ENCODE assay signal across 39 cellular contexts in the genomic region with DNA sequence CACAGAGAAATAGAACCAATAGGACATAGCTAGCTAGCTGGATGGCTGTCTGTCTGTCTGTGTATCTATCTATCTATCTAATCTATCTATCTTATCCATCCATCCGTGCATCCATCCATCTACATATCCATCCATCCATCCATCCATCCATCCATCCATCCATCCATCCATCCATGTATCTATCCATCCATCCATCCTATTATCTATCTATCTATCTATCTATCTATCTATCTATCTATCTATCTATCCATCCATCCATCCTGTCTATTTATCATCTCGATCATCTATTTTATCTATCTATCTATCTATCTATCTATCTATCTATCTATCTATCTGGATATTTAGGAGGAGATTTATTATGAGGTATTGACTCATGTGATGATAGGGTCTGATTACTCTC.
"Had no signal": no experiment of that assay in that cellular context is flagged by ENCODE, and none has a peak within 500 bp of the region (broad histone marks: within the 10 kb centered on the region; RNA-seq: fewer than 3 reads in every experiment).

No MANE protein-coding gene starts in this region.

- H3K4me1 Mint-ChIP-seq: activated naive CD4-positive, alpha-beta T cell treated with anti-CD3 and anti-CD28 coated beads, Interleukin-2, amount 10 ng/mL, durations not matched to agents 7 days and 5 days; activated naive CD4-positive, alpha-beta T cell treated with anti-CD3 and anti-CD28 coated beads, Interleukin-2, amount 50 U/mL, for 24 hours; activated naive CD8-positive, alpha-beta T cell treated with anti-CD3 and anti-CD28 coated beads for 36 hours; activated naive CD8-positive, alpha-beta T cell treated with anti-CD3 and anti-CD28 coated beads, Interleukin-2, amount 10 ng/mL, durations not matched to agents 7 days and 5 days; activated naive CD8-positive, alpha-beta T cell treated with anti-CD3 and anti-CD28 coated beads, Interleukin-2, amount 50 U/mL, for 24 hours; activated T-helper 17 cell treated with anti-CD3 and anti-CD28 coated beads, Interleukin-2, amount 50 U/mL, for 72 hours; brain; central memory CD8-positive, alpha-beta T cell had no signal

- H3K27ac Mint-ChIP-seq: activated naive CD4-positive, alpha-beta T cell treated with anti-CD3 and anti-CD28 coated beads for 36 hours; activated naive CD4-positive, alpha-beta T cell treated with anti-CD3 and anti-CD28 coated beads, Interleukin-2, amount 10 ng/mL, durations not matched to agents 7 days and 5 days; activated naive CD4-positive, alpha-beta T cell treated with anti-CD3 and anti-CD28 coated beads, Interleukin-2, amount 50 U/mL, for 24 hours; activated naive CD4-positive, alpha-beta T cell treated with anti-CD3 and anti-CD28 coated beads, Interleukin-2, amount 50 U/mL, for 72 hours; activated naive CD8-positive, alpha-beta T cell; activated naive CD8-positive, alpha-beta T cell treated with anti-CD3 and anti-CD28 coated beads for 36 hours; activated naive CD8-positive, alpha-beta T cell treated with anti-CD3 and anti-CD28 coated beads, Interleukin-2, amount 10 ng/mL, durations not matched to agents 7 days and 5 days; activated naive CD8-positive, alpha-beta T cell treated with anti-CD3 and anti-CD28 coated beads, Interleukin-2, amount 50 U/mL, for 24 hours; activated T-cell treated with anti-CD3 and anti-CD28 coated beads, Interleukin-2, amount 50 U/mL, for 24 hours; activated T-helper 1 cell treated with anti-CD3 and anti-CD28 coated beads, Interleukin-12 subunit alpha, Interleukin-12 subunit beta, Interleukin-2, Interleukin-4 antibody, amounts not matched to agents 30 ng/mL and 10 ng/mL and 1 ng/mL, durations not matched to agents 14 hours and 24 hours and 36 hours; activated T-helper 17 cell treated with anti-CD3 and anti-CD28 coated beads, Interleukin-2, amount 50 U/mL, for 72 hours; activated T-helper 2 cell treated with anti-CD3 and anti-CD28 coated beads, Interferon-gamma antibody, Interleukin-2, Interleukin-4, amounts not matched to agents 10 μg/mL and 5 μg/mL and 100 μg/mL, durations not matched to agents 14 hours and 24 hours and 36 hours; brain had no signal

- H3K36me3 Mint-ChIP-seq: activated naive CD4-positive, alpha-beta T cell treated with anti-CD3 and anti-CD28 coated beads, Interleukin-2, amount 10 ng/mL, durations not matched to agents 7 days and 5 days; activated naive CD4-positive, alpha-beta T cell treated with anti-CD3 and anti-CD28 coated beads, Interleukin-2, amount 50 U/mL, for 24 hours; activated naive CD4-positive, alpha-beta T cell treated with anti-CD3 and anti-CD28 coated beads, Interleukin-2, amount 50 U/mL, for 72 hours; activated naive CD8-positive, alpha-beta T cell; activated naive CD8-positive, alpha-beta T cell treated with anti-CD3 and anti-CD28 coated beads for 36 hours; activated naive CD8-positive, alpha-beta T cell treated with anti-CD3 and anti-CD28 coated beads, Interleukin-2, amount 10 ng/mL, durations not matched to agents 7 days and 5 days; brain had no signal

- FAIRE-seq: astrocyte, bronchial epithelial cell, colon had no signal

- H3K4me1 ChIP-seq: adrenal gland, ascending aorta, body of pancreas, breast epithelium, colonic mucosa had no signal

- H3K9me3 ChIP-seq: adrenal gland, ascending aorta, body of pancreas, breast epithelium, colonic mucosa had no signal

- H3K27me3 ChIP-seq: adrenal gland, ascending aorta, body of pancreas, brain microvascular endothelial cell, breast epithelium, cardiac muscle cell, colonic mucosa had no signal

- H3K9me3 Mint-ChIP-seq: activated naive CD4-positive, alpha-beta T cell treated with anti-CD3 and anti-CD28 coated beads for 36 hours; activated naive CD4-positive, alpha-beta T cell treated with anti-CD3 and anti-CD28 coated beads, Interleukin-2, amount 10 ng/mL, durations not matched to agents 7 days and 5 days; activated naive CD4-positive, alpha-beta T cell treated with anti-CD3 and anti-CD28 coated beads, Interleukin-2, amount 50 U/mL, for 24 hours; activated naive CD4-positive, alpha-beta T cell treated with anti-CD3 and anti-CD28 coated beads, Interleukin-2, amount 50 U/mL, for 72 hours; activated naive CD8-positive, alpha-beta T cell treated with anti-CD3 and anti-CD28 coated beads for 36 hours; activated naive CD8-positive, alpha-beta T cell treated with anti-CD3 and anti-CD28 coated beads, Interleukin-2, amount 10 ng/mL, durations not matched to agents 7 days and 5 days; activated naive CD8-positive, alpha-beta T cell treated with anti-CD3 and anti-CD28 coated beads, Interleukin-2, amount 50 U/mL, for 24 hours; activated T-cell treated with anti-CD3 and anti-CD28 coated beads, Interleukin-2, amount 50 U/mL, for 24 hours; activated T-cell treated with anti-CD3 and anti-CD28 coated beads, Interleukin-2, amount 50 U/mL, for 4 hours; activated T-helper 1 cell treated with anti-CD3 and anti-CD28 coated beads, Interleukin-12 subunit alpha, Interleukin-12 subunit beta, Interleukin-2, Interleukin-4 antibody, amounts not matched to agents 30 ng/mL and 10 ng/mL and 1 ng/mL, durations not matched to agents 14 hours and 24 hours and 36 hours; activated T-helper 17 cell treated with anti-CD3 and anti-CD28 coated beads, Interleukin-2, amount 50 U/mL, for 72 hours; activated T-helper 2 cell treated with anti-CD3 and anti-CD28 coated beads, Interferon-gamma antibody, Interleukin-2, Interleukin-4, amounts not matched to agents 10 μg/mL and 5 μg/mL and 100 μg/mL, durations not matched to agents 14 hours and 24 hours and 36 hours; brain; central memory CD8-positive, alpha-beta T cell had no signal

- H3K4me3 Mint-ChIP-seq: activated naive CD4-positive, alpha-beta T cell treated with anti-CD3 and anti-CD28 coated beads for 36 hours; activated naive CD4-positive, alpha-beta T cell treated with anti-CD3 and anti-CD28 coated beads, Interleukin-2, amount 10 ng/mL, durations not matched to agents 7 days and 5 days; activated naive CD4-positive, alpha-beta T cell treated with anti-CD3 and anti-CD28 coated beads, Interleukin-2, amount 50 U/mL, for 24 hours; activated naive CD8-positive, alpha-beta T cell; activated naive CD8-positive, alpha-beta T cell treated with anti-CD3 and anti-CD28 coated beads for 36 hours; activated naive CD8-positive, alpha-beta T cell treated with anti-CD3 and anti-CD28 coated beads, Interleukin-2, amount 10 ng/mL, durations not matched to agents 7 days and 5 days; activated naive CD8-positive, alpha-beta T cell treated with anti-CD3 and anti-CD28 coated beads, Interleukin-2, amount 50 U/mL, for 24 hours; activated T-cell treated with anti-CD3 and anti-CD28 coated beads, Interleukin-2, amount 50 U/mL, for 24 hours; activated T-cell treated with anti-CD3 and anti-CD28 coated beads, Interleukin-2, amount 50 U/mL, for 4 hours; activated T-helper 1 cell treated with anti-CD3 and anti-CD28 coated beads, Interleukin-12 subunit alpha, Interleukin-12 subunit beta, Interleukin-2, Interleukin-4 antibody, amounts not matched to agents 30 ng/mL and 10 ng/mL and 1 ng/mL, durations not matched to agents 14 hours and 24 hours and 36 hours; activated T-helper 17 cell treated with anti-CD3 and anti-CD28 coated beads, Interleukin-2, amount 50 U/mL, for 72 hours; brain; central memory CD8-positive, alpha-beta T cell had no signal

- H3K36me3 ChIP-seq: adrenal gland, ascending aorta, brain microvascular endothelial cell, breast epithelium, cardiac muscle cell, colonic mucosa had no signal

- H3K27me3 Mint-ChIP-seq: activated naive CD4-positive, alpha-beta T cell treated with anti-CD3 and anti-CD28 coated beads, Interleukin-2, amount 10 ng/mL, durations not matched to agents 7 days and 5 days; activated naive CD4-positive, alpha-beta T cell treated with anti-CD3 and anti-CD28 coated beads, Interleukin-2, amount 50 U/mL, for 24 hours; activated naive CD8-positive, alpha-beta T cell; activated naive CD8-positive, alpha-beta T cell treated with anti-CD3 and anti-CD28 coated beads for 36 hours; activated naive CD8-positive, alpha-beta T cell treated with anti-CD3 and anti-CD28 coated beads, Interleukin-2, amount 10 ng/mL, durations not matched to agents 7 days and 5 days; activated naive CD8-positive, alpha-beta T cell treated with anti-CD3 and anti-CD28 coated beads, Interleukin-2, amount 50 U/mL, for 24 hours; brain had no signal

- H3K4me3 ChIP-seq: adrenal gland, ascending aorta, body of pancreas, breast epithelium, cardiac muscle cell, colonic mucosa had no signal

- ATAC-seq: activated naive CD4-positive, alpha-beta T cell treated with anti-CD3 and anti-CD28 coated beads, Interleukin-2, amount 50 U/mL, for 72 hours; activated naive CD8-positive, alpha-beta T cell treated with anti-CD3 and anti-CD28 coated beads, Interleukin-2, amount 50 U/mL, for 24 hours; activated T-cell treated with anti-CD3 and anti-CD28 coated beads, Interleukin-2, amount 50 U/mL, for 4 hours; activated T-helper 17 cell treated with anti-CD3 and anti-CD28 coated beads, Interleukin-2, amount 50 U/mL, for 72 hours; body of pancreas had no signal

- H3K27ac ChIP-seq: adrenal gland, ascending aorta, body of pancreas, brain microvascular endothelial cell, breast epithelium, cardiac muscle cell, colonic mucosa had no signal

- DNase-seq: activated effector memory CD4-positive, alpha-beta T cell treated with anti-CD3 and anti-CD28 coated beads, Interleukin-2, amount 50 U/mL, for 16 hours; activated effector memory CD4-positive, alpha-beta T cell treated with Interleukin-2 at 50 U/mL for 16 hours; activated gamma-delta T cell; activated gamma-delta T cell treated with Interleukin-2 at 50 U/mL for 16 hours; activated naive CD4-positive, alpha-beta T cell; activated naive CD4-positive, alpha-beta T cell treated with anti-CD3 and anti-CD28 coated beads for 36 hours; activated naive CD4-positive, alpha-beta T cell treated with anti-CD3 and anti-CD28 coated beads, Interleukin-2, amount 10 ng/mL, durations not matched to agents 7 days and 5 days; activated naive CD4-positive, alpha-beta T cell treated with anti-CD3 and anti-CD28 coated beads, Interleukin-2, amount 50 U/mL, for 16 hours; activated naive CD4-positive, alpha-beta T cell treated with Interleukin-2 at 50 U/mL for 16 hours; activated naive CD8-positive, alpha-beta T cell treated with anti-CD3 and anti-CD28 coated beads for 36 hours; activated naive CD8-positive, alpha-beta T cell treated with anti-CD3 and anti-CD28 coated beads, Interleukin-2, amount 10 ng/mL, durations not matched to agents 7 days and 5 days; activated naive CD8-positive, alpha-beta T cell treated with anti-CD3 and anti-CD28 coated beads, Interleukin-2, amount 50 U/mL, for 24 hours; activated T-cell treated with anti-CD3 and anti-CD28 coated beads, Interleukin-2, amount 50 U/mL, for 24 hours; activated T-cell treated with anti-CD3 and anti-CD28 coated beads, Interleukin-2, amount 50 U/mL, for 4 hours; activated T-cell treated with anti-CD3 and anti-CD28 coated beads, Interleukin-2, amount 50 U/mL, for 48 hours; amniotic stem cell; amygdala; anterior cingulate cortex; aorta; body of pancreas; brain microvascular endothelial cell; central memory CD4-positive, alpha-beta T cell; cerebellar nuclear complex; colonic mucosa had no signal
